Comparison of ENCODE assay signal across 22 cellular contexts in genomic region chr17:74715144-74715543, GRCh38. TPM values are rescaled to one million over a fixed set of nuclear protein-coding genes. Genes with fewer than 3 reads are reported as not detected.
DNase-seq lines count a peak whose midpoint lies in the region; ATAC-seq, FAIRE-seq and TF ChIP-seq lines count a peak whose summit lies in the region.
"Had no signal": no experiment of that assay in that cellular context is flagged by ENCODE, and none has a peak within 500 bp of the region (broad histone marks: within the 10 kb centered on the region; RNA-seq: fewer than 3 reads in every experiment).

No MANE protein-coding gene starts in this region.

- no peaks in the 10 kb centered on the region for H3K36me3 Mint-ChIP-seq in GM23338 (ENCODE audit: low read depth)

- peaks cover 8% of the 10 kb centered on the region for H3K27me3 Mint-ChIP-seq in GM23338 (ENCODE audit: insufficient read depth, low read depth, poor library complexity)

- no peak for TF ChIP-seq CTCF in kidney (IDR thresholded peaks at IDR 0.05; ENCODE audit: borderline replicate concordance, extremely low read depth, insufficient read depth)
- TF ChIP-seq CTCF in testis (IDR thresholded peaks at IDR 0.05): no peak
- no peak for TF ChIP-seq CTCF in GM23338 (conservative IDR thresholded peaks at IDR 0.05; ENCODE audit: low read depth in 2 of 2)

- no peak overlapping the region for H2AFZ ChIP-seq in GM23338
- H2AFZ ChIP-seq: GM23248 had no signal

- H3K27ac ChIP-seq in kidney (ENCODE audit: low read depth in 2 of 2, low read length in 2 of 2) (no peak overlapping the region), testis (no peak overlapping the region), GM23338 (ENCODE audit: low read depth) (no peak overlapping the region)
- H3K27ac ChIP-seq: 22Rv1, GM23248 had no signal

- H3K9me3 Mint-ChIP-seq in GM23338: no peaks in the 10 kb centered on the region
- H3K9me3 Mint-ChIP-seq: activated CD4-positive, alpha-beta T cell treated with anti-CD3 and anti-CD28 coated beads, Interleukin-2, amount 10 ng/mL, durations not matched to agents 7 days and 5 days had no signal

- ATAC-seq in GM23338 (no peak), HG03460 (IDR thresholded peaks at IDR 0.05; ENCODE audit: unreplicated experiment) (no peak), GM18868 (IDR thresholded peaks at IDR 0.05; ENCODE audit: unreplicated experiment) (no peak)
- ATAC-seq: left lobe of liver; sciatic nerve; stimulated activated naive CD8-positive, alpha-beta T cell treated with anti-CD3 and anti-CD28 coated beads, Interleukin-15, Interleukin-2, amounts not matched to agents 100 U/mL and 50 U/mL, for 24 hours had no signal

- H3K36me3 ChIP-seq in kidney (ENCODE audit: control insufficient read depth in 1 of 2, insufficient read depth in 2 of 2, low read length in 2 of 2): no peaks in the 10 kb centered on the region
- no peaks in the 10 kb centered on the region for H3K36me3 ChIP-seq in testis (ENCODE audit: low read depth, missing control alignments)
- no peaks in the 10 kb centered on the region for H3K36me3 ChIP-seq in GM23338 (ENCODE audit: insufficient read depth)
- H3K36me3 ChIP-seq: BE2C had no signal

- H3K4me1 ChIP-seq in kidney (ENCODE audit: control insufficient read depth in 1 of 2, insufficient read depth in 1 of 2, low read depth in 1 of 2, low read length in 2 of 2) (no peaks in the 10 kb centered on the region), testis (no peaks in the 10 kb centered on the region), GM23338 (ENCODE audit: insufficient read depth) (no peaks in the 10 kb centered on the region)
- H3K4me1 ChIP-seq: BE2C had no signal

- H3K4me1 Mint-ChIP-seq in GM23338: peaks cover 2% of the 10 kb centered on the region; the same call in 1 of the 3 replicates

- FAIRE-seq in kidney (lab: Jason Lieb, UNC): no peak
- FAIRE-seq: frontal cortex, TTC549 had no signal

- H3K27me3 ChIP-seq in testis (no peaks in the 10 kb centered on the region), GM23338 (ENCODE audit: insufficient read depth) (no peaks in the 10 kb centered on the region)

- no peak overlapping the region for H3K4me2 ChIP-seq in GM23338

- no peak for TF ChIP-seq POLR2A in testis (IDR thresholded peaks at IDR 0.05)

- 37 to 45% methylated on average over 4 of the region's 4 CpGs for WGBS in testis, 2 donors

- H3K9ac ChIP-seq in kidney (ENCODE audit: low read length in 2 of 2): no peak overlapping the region
- H3K9ac ChIP-seq: GM23248 had no signal

- H3F3A ChIP-seq in GM23338 (replicated peaks; ENCODE audit: low read depth): no peaks in the 10 kb centered on the region

- intact Hi-C loops in kidney (cut with DNase I): no loop called here
- intact Hi-C loops in testis (cut with DNase I; ENCODE audit: low total_unique reads): no loop called here

- no peak overlapping the region for H3K4me3 ChIP-seq in kidney (ENCODE audit: low read length in 2 of 2)
- H3K4me3 ChIP-seq in testis: no peak overlapping the region
- H3K4me3 ChIP-seq in GM23338: no peak overlapping the region
- H3K4me3 ChIP-seq: GM23248 had no signal

- no peak overlapping the region for H3K4me3 Mint-ChIP-seq in GM23338
- H3K4me3 Mint-ChIP-seq: activated CD4-positive, alpha-beta T cell treated with anti-CD3 and anti-CD28 coated beads, Interleukin-2, amount 10 ng/mL, durations not matched to agents 7 days and 5 days had no signal

- H3K27ac Mint-ChIP-seq in GM23338: no peak overlapping the region
- H3K27ac Mint-ChIP-seq: activated CD4-positive, alpha-beta T cell treated with anti-CD3 and anti-CD28 coated beads, Interleukin-2, amount 10 ng/mL, durations not matched to agents 7 days and 5 days had no signal

- H3K9me3 ChIP-seq in kidney (ENCODE audit: control insufficient read depth in 1 of 2, low read length in 2 of 2): no peaks in the 10 kb centered on the region
- H3K9me3 ChIP-seq in testis: no peaks in the 10 kb centered on the region
- H3K9me3 ChIP-seq: BE2C had no signal

- H3K79me2 ChIP-seq in GM23338 (replicated peaks; ENCODE audit: insufficient read depth): no peaks in the 10 kb centered on the region

- DNase-seq in DMS53 (lab: John Stamatoyannopoulos, UW): peak; percentile 69
- DNase-seq in DMS53 treated with DMSO at 0.1 percent for 48 hours (lab: John Stamatoyannopoulos, UW; ENCODE audit: unreplicated experiment): no peak
- DNase-seq in SW480 (ENCODE audit: low spot score): peak; percentile 71
- DNase-seq in kidney: peak; percentile 20
- peak; percentile 17 for DNase-seq in testis
- DNase-seq in GM23338 (ENCODE audit: low spot score): no peak
- DNase-seq: activated CD4-positive, alpha-beta T cell treated with anti-CD3 and anti-CD28 coated beads, Interleukin-2, amount 10 ng/mL, durations not matched to agents 7 days and 5 days; activated CD8-positive, alpha-beta memory T cell treated with anti-CD3 and anti-CD28 coated beads, Interleukin-2, amount 50 U/mL, for 4 hours; BE2C; GM23248; NCI-H1436 treated with DMSO at 0.1 percent for 48 hours; stimulated activated naive CD8-positive, alpha-beta T cell treated with anti-CD3 and anti-CD28 coated beads, Interleukin-15, Interleukin-2, amounts not matched to agents 100 U/mL and 50 U/mL, for 24 hours; trophoblast cell had no signal

- no peaks in the 10 kb centered on the region for H3K9me2 ChIP-seq in GM23338 (ENCODE audit: insufficient read depth)

- H4K20me1 ChIP-seq in GM23338 (replicated peaks; ENCODE audit: insufficient read depth): no peaks in the 10 kb centered on the region

TF ChIP-seq in GM23338, 12 proteins besides CTCF, POLR2A, EP300 and RAD21:
- TF ChIP-seq POLR2AphosphoS5 (IDR thresholded peaks at IDR 0.05; ENCODE audit: low read depth): no peak
- TF ChIP-seq ETS1 (IDR thresholded peaks at IDR 0.05): no peak
- no peak for TF ChIP-seq NANOG (IDR thresholded peaks at IDR 0.05; ENCODE audit: borderline replicate concordance)

RNA-seq across cellular contexts. Expression of gene CD300LF, which starts 2.4 kb away (rescaled TPM):
- 3.1 TPM for total RNA-seq in kidney
- polyA plus RNA-seq in kidney (ENCODE audit: insufficient read depth, low read depth, low replicate concordance): 0.49 TPM
- total RNA-seq in testis: 1 to 10 TPM in 1 of 2 donors, under 1 TPM in 1; 0.43 to 1.1 TPM
- 0.79 TPM for polyA plus RNA-seq in testis (ENCODE audit: insufficient read depth, low read depth, low replicate concordance)
- not detected in 2 replicates for total RNA-seq in GM23338 (2014; rRNA removed; shearing (Covaris generic))
- polyA plus RNA-seq in GM23338 (2016; fragmentation: Nextera tagmentation; extraction: Ambion mirVana): not detected in 2 replicates
- total RNA-seq: activated CD4-positive, alpha-beta T cell treated with anti-CD3 and anti-CD28 coated beads, Interleukin-2, amount 10 ng/mL, durations not matched to agents 7 days and 5 days; G401; GM23248; left lobe of liver; osteocyte had no signal
- polyA plus RNA-seq: GM23248 had no signal

RNA-seq across cellular contexts. Expression of gene RAB37, which starts 21.9 kb away (rescaled TPM):
- total RNA-seq in kidney (5.6 TPM), testis (under 1 TPM; 0.81 to 0.94 TPM)
- polyA plus RNA-seq in kidney (ENCODE audit: insufficient read depth, low read depth, low replicate concordance) (1.7 TPM), testis (ENCODE audit: insufficient read depth, low read depth, low replicate concordance) (1.9 TPM), GM23338 (2016; fragmentation: Nextera tagmentation; extraction: Ambion mirVana) (3.3 and 3.6 TPM in 2 replicates)
- total RNA-seq in GM23338 (2014; rRNA removed; shearing (Covaris generic)): 3.4 and 5.2 TPM in 2 replicates
- total RNA-seq: osteocyte had no signal
- polyA plus RNA-seq: GM23248 had no signal

RNA-seq across cellular contexts. Expression of gene NHERF1, which starts 33.3 kb away (rescaled TPM):
- total RNA-seq in kidney: 71.3 TPM
- polyA plus RNA-seq in kidney (ENCODE audit: insufficient read depth, low read depth, low replicate concordance): 448 TPM
- 10 to 100 TPM; 26.9 to 28.6 TPM for total RNA-seq in testis
- 69.2 TPM for polyA plus RNA-seq in testis (ENCODE audit: insufficient read depth, low read depth, low replicate concordance)
- 85.8 and 100 TPM in 2 replicates for total RNA-seq in GM23338 (2014; rRNA removed; shearing (Covaris generic))
- polyA plus RNA-seq in GM23338 (2016; fragmentation: Nextera tagmentation; extraction: Ambion mirVana): 48.8 and 49.3 TPM in 2 replicates

Comparison
In these comparisons a context has a peak if more than half of its experiments do, and no peak if none do; other contexts are left out.
1. DNase-seq: peak in DMS53 (single experiment), SW480 (single experiment), kidney (single experiment) and testis (single experiment); none in DMS53 treated with DMSO at 0.1 percent for 48 hours (single experiment) and GM23338 (single experiment).